Comparison of ENCODE assay signal across 8 cellular contexts in genomic region chr1:116372651-116373444, GRCh38. TPM values are rescaled to one million over a fixed set of nuclear protein-coding genes. Genes with fewer than 3 reads are reported as not detected.
DNase-seq lines count a peak whose midpoint lies in the region; ATAC-seq lines count a peak whose summit lies in the region.

ATP1A1 (plus strand) TSS chr1:116373244; CDS start chr1:116373512, 268 bp downstream.

- peak; percentile 62 for ATAC-seq in GM21367 (IDR thresholded peaks at IDR 0.05; ENCODE audit: unreplicated experiment)

- peak; percentile 76 for DNase-seq in COLO829 (ENCODE audit: low spot score)
- DNase-seq in HT1080 (ENCODE audit: low read depth): peak; percentile 88
- peak; percentile 93 for DNase-seq in NK-92 treated with Interleukin-12 subunit alpha and Interleukin-12 subunit beta, amount 100 ng/mL, for 24 hours (lab: John Stamatoyannopoulos, UW)
- peak; percentile 99 for DNase-seq in activated CD8-positive, alpha-beta memory T cell treated with anti-CD3 and anti-CD28 coated beads for 24 hours
- DNase-seq in effector CD4-positive, alpha-beta T cell: peak; percentile 97
- DNase-seq in lung microvascular endothelial cell (ENCODE audit: low read depth in 2 of 2): peak; percentile 93 to 96
- peak; percentile 97 to 99 (median 98) for DNase-seq in stimulated activated CD4-positive, alpha-beta T cell treated with anti-CD3 and anti-CD28 coated beads, TNF-alpha, amount 100 ng/mL, for 4 hours (ENCODE audit: low read depth in 3 of 3)

RNA-seq across cellular contexts. Expression of gene ATP1A1, which starts in this region (rescaled TPM):
- total RNA-seq in HT1080 (2014; rRNA removed; shearing (Covaris generic)): 148 and 189 TPM in 2 replicates
- 245 and 267 TPM in 2 replicates for polyA plus RNA-seq in HT1080 (2015; cell fraction: cytosol; rRNA removed)
- polyA plus RNA-seq in HT1080 (2015; cell fraction: nucleus; rRNA removed): 791 and 831 TPM in 2 replicates
- total RNA-seq in lung microvascular endothelial cell: 138 and 154 TPM in 2 replicates

Comparison
In these comparisons a context has a peak if more than half of its experiments do, and no peak if none do; other contexts are left out.
1. Peak in every context shown above with its lines: DNase-seq and ATAC-seq.